1 cellular context compared by ENCODE assay signal in the genomic region with DNA sequence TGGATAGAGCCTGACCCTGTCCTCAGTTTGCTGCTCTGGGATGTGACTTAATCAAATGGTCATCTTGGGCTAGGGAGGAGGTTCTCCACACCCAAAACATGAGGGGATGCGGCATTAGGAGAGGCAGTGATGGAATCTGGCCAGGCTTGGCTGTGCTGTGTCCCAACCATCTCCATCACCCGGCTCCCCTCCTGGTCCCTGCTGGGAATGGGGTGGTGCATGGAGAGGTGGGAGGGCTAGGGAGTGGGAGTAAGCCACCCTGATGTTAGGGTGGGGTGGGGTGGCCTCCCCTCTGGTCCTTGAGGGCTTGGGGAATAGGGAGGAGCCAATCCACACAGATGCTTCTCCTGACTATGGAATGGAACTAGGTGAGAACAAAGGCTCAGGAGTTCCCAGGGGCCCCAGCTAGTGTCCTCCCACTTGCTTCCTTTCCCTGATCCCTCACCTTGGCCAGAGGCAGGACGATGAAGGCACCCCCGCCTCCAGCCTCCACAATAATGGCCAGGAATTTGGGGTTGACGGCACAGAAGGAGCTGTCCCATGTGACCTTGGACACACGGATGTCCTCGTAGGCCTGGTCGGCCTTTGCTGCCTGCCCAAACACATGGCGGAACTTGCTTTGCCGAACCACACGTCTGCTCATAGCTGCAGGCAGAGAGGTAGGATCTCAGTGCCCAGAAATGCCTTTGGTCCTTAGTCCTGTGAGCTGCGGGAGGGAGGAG.
TF ChIP-seq lines count a peak whose summit lies in the region.

No MANE protein-coding gene starts in this region.

TF ChIP-seq in A549, 52 proteins besides CTCF, POLR2A, EP300 and RAD21:
- TF ChIP-seq ZNF302 (CRISPR knock-in tag; IDR thresholded peaks at IDR 0.05): no peak
- TF ChIP-seq RNF2 (IDR thresholded peaks at IDR 0.05; ENCODE audit: borderline replicate concordance, low read depth): no peak
- TF ChIP-seq, protein P1, sequence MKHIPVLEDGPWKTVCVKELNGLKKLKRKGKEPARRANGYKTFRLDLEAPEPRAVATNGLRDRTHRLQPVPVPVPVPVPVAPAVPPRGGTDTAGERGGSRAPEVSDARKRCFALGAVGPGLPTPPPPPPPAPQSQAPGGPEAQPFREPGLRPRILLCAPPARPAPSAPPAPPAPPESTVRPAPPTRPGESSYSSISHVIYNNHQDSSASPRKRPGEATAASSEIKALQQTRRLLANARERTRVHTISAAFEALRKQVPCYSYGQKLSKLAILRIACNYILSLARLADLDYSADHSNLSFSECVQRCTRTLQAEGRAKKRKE (CRISPR knock-in tag; IDR thresholded peaks at IDR 0.05; ENCODE audit: low read depth): no peak
TF ChIP-seq in A549: peak in this region for 0.
